In genomic region chr7:135168001-135168400, GRCh38 we compare ENCODE assay signal across 8 cellular contexts. TPM values are rescaled to one million over a fixed set of nuclear protein-coding genes. Genes with fewer than 3 reads are reported as not detected.
A peak's percentile ranks its signal among the peaks of the same experiment; 100 is the strongest.
DNase-seq lines count a peak whose midpoint lies in the region; TF ChIP-seq lines count a peak whose summit lies in the region.

No MANE protein-coding gene starts in this region.

- peak overlapping the region; percentile 62 to 98 for H3K27ac ChIP-seq in ascending aorta
- peak overlapping the region; percentile 48 to 50 for H3K27ac ChIP-seq in mucosa of rectum (ENCODE audit: low read depth in 2 of 2, low read length in 2 of 2)
- no peak overlapping the region for H3K27ac ChIP-seq in WERI-Rb-1
- H3K27ac ChIP-seq in colonic mucosa: no peak overlapping the region

- peak overlapping the region; percentile 84 to 98 (median 95) for H3K27ac Mint-ChIP-seq in CD14-positive monocyte

- peak overlapping the region; percentile 49 to 90 for H3K4me3 Mint-ChIP-seq in CD14-positive monocyte

- H3K9ac ChIP-seq in mucosa of rectum (ENCODE audit: low read depth in 1 of 2, low read length in 2 of 2): no peak overlapping the region
- H3K9ac ChIP-seq in colonic mucosa (ENCODE audit: low read depth in 2 of 2, low read length in 2 of 2): no peak overlapping the region

- H3K4me3 ChIP-seq in LNCaP clone FGC (ENCODE audit: low read depth, low read length) (peak overlapping the region; percentile 23), ascending aorta (no peak overlapping the region), mucosa of rectum (ENCODE audit: low read length in 2 of 2) (no peak overlapping the region), WERI-Rb-1 (ENCODE audit: low read depth, low read length) (no peak overlapping the region), colonic mucosa (no peak overlapping the region)

- peaks cover 0 to 2% (median 1%) of the 10 kb centered on the region in 3 donors for H3K27me3 Mint-ChIP-seq in CD14-positive monocyte (ENCODE audit: low read depth in 3 of 3)

- peaks cover 20 to 39% of the 10 kb centered on the region in 2 donors for H3K36me3 ChIP-seq in ascending aorta
- H3K36me3 ChIP-seq in mucosa of rectum (ENCODE audit: control insufficient read depth in 2 of 2, insufficient read depth in 2 of 2, low read length in 2 of 2): peaks cover 35 to 46% of the 10 kb centered on the region in 2 donors
- peaks cover 58% of the 10 kb centered on the region for H3K36me3 ChIP-seq in WERI-Rb-1
- H3K36me3 ChIP-seq in colonic mucosa: no peaks in the 10 kb centered on the region

- intact Hi-C loops in CD14-positive monocyte (cut with micrococcal nuclease): loop anchor here in 1 of 2 donors (2.0 to 10.0 kb wide), 3 partner anchors 17 to 181 kb away; partner anchors contain the start of gene AGBL3
- intact Hi-C loops in ascending aorta (cut with DNase I): no loop called here
- intact Hi-C loops in colonic mucosa (cut with DNase I): no loop called here

- peaks cover 15 to 27% of the 10 kb centered on the region in 2 donors for H3K4me1 ChIP-seq in ascending aorta
- H3K4me1 ChIP-seq in mucosa of rectum (ENCODE audit: control insufficient read depth in 2 of 2, insufficient read depth in 2 of 2, low read length in 2 of 2): peaks cover 21% of the 10 kb centered on the region in 2 donors
- peaks cover 6% of the 10 kb centered on the region for H3K4me1 ChIP-seq in colonic mucosa

- peaks cover 0 to 4% (median 0%) of the 10 kb centered on the region in 7 donors for H3K9me3 Mint-ChIP-seq in CD14-positive monocyte

- peak; percentile 85 for DNase-seq in CD14-positive monocyte (ENCODE audit: low spot score)
- DNase-seq in LNCaP clone FGC (ENCODE audit: low read depth): no peak
- no peak for DNase-seq in ascending aorta (ENCODE audit: low spot score in 2 of 2)
- no peak for DNase-seq in WERI-Rb-1
- no peak for DNase-seq in islet precursor cell
- DNase-seq in colonic mucosa: no peak
- DNase-seq in MV-4-11 (lab: John Stamatoyannopoulos, UW): no peak

- no peak for TF ChIP-seq CTCF in CD14-positive monocyte (IDR thresholded peaks at IDR 0.05)
- no peak for TF ChIP-seq CTCF in LNCaP clone FGC (IDR thresholded peaks at IDR 0.05; ENCODE audit: control insufficient read depth, extremely low read depth, insufficient read depth)
- no peak for TF ChIP-seq CTCF in ascending aorta (IDR thresholded peaks at IDR 0.05)
- no peak for TF ChIP-seq CTCF in WERI-Rb-1 (IDR thresholded peaks at IDR 0.05; ENCODE audit: low read depth, low read length)
- TF ChIP-seq CTCF in colonic mucosa (IDR thresholded peaks at IDR 0.05): no peak

- H3K4me1 Mint-ChIP-seq in CD14-positive monocyte: peaks cover 65% of the 10 kb centered on the region

- H3K9me3 ChIP-seq in ascending aorta (no peaks in the 10 kb centered on the region), mucosa of rectum (ENCODE audit: control insufficient read depth in 2 of 2, low read length in 2 of 2) (no peaks in the 10 kb centered on the region), WERI-Rb-1 (ENCODE audit: severe bottlenecking) (no peaks in the 10 kb centered on the region), colonic mucosa (no peaks in the 10 kb centered on the region)

- H3K27me3 ChIP-seq in ascending aorta (no peaks in the 10 kb centered on the region), mucosa of rectum (ENCODE audit: control insufficient read depth in 2 of 2, insufficient read depth in 2 of 2, low read length in 2 of 2) (no peaks in the 10 kb centered on the region), WERI-Rb-1 (ENCODE audit: insufficient read depth, low read depth, severe bottlenecking) (no peaks in the 10 kb centered on the region), colonic mucosa (no peaks in the 10 kb centered on the region)

- H3K36me3 Mint-ChIP-seq in CD14-positive monocyte: peaks cover 52% of the 10 kb centered on the region in 2 donors

RNA-seq across cellular contexts. Expression of gene CYREN, which starts 2.5 kb away (rescaled TPM):
- polyA plus RNA-seq in CD14-positive monocyte: 10 to 100 TPM; 40.1 to 47.4 TPM
- total RNA-seq in ascending aorta: 21.6 TPM
- 10 to 100 TPM; 34.5 to 37.6 TPM for total RNA-seq in colonic mucosa

RNA-seq across cellular contexts. Expression of gene TMEM140, which starts 20.1 kb away (rescaled TPM):
- 10 to 100 TPM; 10.6 to 14.7 TPM for polyA plus RNA-seq in CD14-positive monocyte
- total RNA-seq in ascending aorta (26.9 TPM), colonic mucosa (10 to 100 TPM in 1 of 2 donors, 1 to 10 TPM in 1; 3.8 to 11.9 TPM)

RNA-seq across cellular contexts. Expression of gene WDR91, which starts 43.3 kb away (rescaled TPM):
- 1 to 10 TPM; 2.5 to 3.9 TPM for polyA plus RNA-seq in CD14-positive monocyte
- 66.7 TPM for total RNA-seq in ascending aorta
- 1 to 10 TPM; 4.8 to 6.5 TPM for total RNA-seq in colonic mucosa

Comparison
In these comparisons a context has a peak if more than half of its experiments do, and no peak if none do; other contexts are left out.
1. H3K27ac ChIP-seq: peak in ascending aorta (2 of 2) and mucosa of rectum (2 of 2); none in WERI-Rb-1 (single experiment) and colonic mucosa (single experiment).